24 cellular contexts compared by ENCODE assay signal in genomic region chr2:68217729-68218128, GRCh38. TPM values are rescaled to one million over a fixed set of nuclear protein-coding genes. Genes with fewer than 3 reads are reported as not detected.
DNase-seq lines count a peak whose midpoint lies in the region; ATAC-seq and TF ChIP-seq lines count a peak whose summit lies in the region.
"Had no signal": no experiment of that assay in that cellular context is flagged by ENCODE, and none has a peak within 500 bp of the region (broad histone marks: within the 10 kb centered on the region; RNA-seq: fewer than 3 reads in every experiment).

No MANE protein-coding gene starts in this region.

- H3K27me3 ChIP-seq in CD8-positive, alpha-beta memory T cell (ENCODE audit: insufficient read depth, low read length, poor library complexity, severe bottlenecking): no peaks in the 10 kb centered on the region
- no peaks in the 10 kb centered on the region for H3K27me3 ChIP-seq in PC-9 (ENCODE audit: insufficient read depth, low read depth)
- no peaks in the 10 kb centered on the region for H3K27me3 ChIP-seq in psoas muscle (ENCODE audit: insufficient read depth in 3 of 3, low read length in 2 of 3)
- H3K27me3 ChIP-seq: body of pancreas, neural progenitor cell, right lobe of liver, upper lobe of right lung had no signal

- 31 to 47% (median 46%) methylated on average over 3 of the region's 3 CpGs for WGBS in psoas muscle, 3 donors

- POLR2A ChIA-PET in CD8-positive, alpha-beta memory T cell (lab: Charles Lee): no interaction called here
- POLR2A ChIA-PET in PC-9 (lab: Charles Lee; ENCODE audit: unreplicated experiment): interaction anchor here (0.6 to 0.9 kb wide), 2 partner anchors 61 to 271 kb away, joined by 6 to 8 read pairs; no protein-coding TSS in a partner anchor

- H3K27ac ChIP-seq in CD8-positive, alpha-beta memory T cell (ENCODE audit: low read depth, low read length): no peak overlapping the region
- H3K27ac ChIP-seq in PC-9 (peak overlapping the region; percentile 58), psoas muscle (peak overlapping the region; percentile 30)
- H3K27ac ChIP-seq: body of pancreas, neural progenitor cell, right lobe of liver, RWPE1, upper lobe of right lung had no signal

- no peaks in the 10 kb centered on the region for H3K9me2 ChIP-seq in PC-9 (ENCODE audit: insufficient read depth)

- H3K4me3 ChIP-seq in CD8-positive, alpha-beta memory T cell (ENCODE audit: low read length): no peak overlapping the region
- H3K4me3 ChIP-seq in PC-9: no peak overlapping the region
- peak overlapping the region; percentile 17 for H3K4me3 ChIP-seq in psoas muscle
- H3K4me3 ChIP-seq: body of pancreas, neural progenitor cell, right lobe of liver, upper lobe of right lung had no signal

- intact Hi-C loops in PC-9 (cut with micrococcal nuclease; ENCODE audit: unreplicated experiment): loop anchor here (1.0 kb wide), 1 partner anchor 16 kb away; no protein-coding TSS in a partner anchor
- intact Hi-C loops in psoas muscle (cut with DNase I): no loop called here
- intact Hi-C loops in left colon (cut with DNase I, micrococcal nuclease): no loop called here

- H3K4me3 Mint-ChIP-seq in CD8-positive, alpha-beta memory T cell: peak overlapping the region in 4 of 7 donors; percentile 16 to 52 (median 23)
- H3K4me3 Mint-ChIP-seq: CD14-positive monocyte; neural progenitor cell; stimulated activated memory B cell treated with anti-CD40 and anti-IgM and Interleukin-4, amounts not matched to agents 10 μg/mL and 1 μg/mL and 100 μg/mL, for 72 hours had no signal

- H3K4me1 Mint-ChIP-seq in CD8-positive, alpha-beta memory T cell: peaks cover 81 to 95% (median 92%) of the 10 kb centered on the region in 3 donors
- H3K4me1 Mint-ChIP-seq: neural progenitor cell had no signal

- no peak overlapping the region for H2AFZ ChIP-seq in PC-9
- H2AFZ ChIP-seq: neural progenitor cell had no signal

- no peaks in the 10 kb centered on the region for H3K9me3 ChIP-seq in CD8-positive, alpha-beta memory T cell (ENCODE audit: low read length)
- no peaks in the 10 kb centered on the region for H3K9me3 ChIP-seq in PC-9 (ENCODE audit: insufficient read depth, low read depth)
- no peaks in the 10 kb centered on the region for H3K9me3 ChIP-seq in psoas muscle
- H3K9me3 ChIP-seq: body of pancreas, right lobe of liver, upper lobe of right lung had no signal

- DNase-seq in CD8-positive, alpha-beta memory T cell: no peak
- DNase-seq in PC-9 (no peak), erythroblast (lab: John Stamatoyannopoulos, UW) (peak; percentile 45 to 60), psoas muscle (no peak), NCI-H82 treated with DMSO at 0.1 percent for 48 hours (lab: John Stamatoyannopoulos, UW; ENCODE audit: unreplicated experiment) (no peak), left colon (no peak), Kasumi-1 (lab: John Stamatoyannopoulos, UW) (no peak)
- DNase-seq: activated CD4-positive, alpha-beta T cell treated with anti-CD3 and anti-CD28 coated beads for 1 hour; activated gamma-delta T cell treated with Interleukin-2 at 50 U/mL for 16 hours; activated T-cell treated with anti-CD3 and anti-CD28 coated beads, Interleukin-2, amount 50 U/mL, for 1 hour; body of pancreas; cerebellar nuclear complex; kidney glomerular epithelial cell; NCI-H1092 treated with DMSO at 0.1 percent for 48 hours; NCI-H2029; NCI-H526 treated with DMSO at 0.1 percent for 48 hours; posterior cingulate gyrus; right lobe of liver; stimulated activated CD4-positive, alpha-beta T cell treated with anti-CD3 and anti-CD28 coated beads, Interleukin-4, amount 100 ng/mL, for 4 hours; upper lobe of right lung had no signal

- H3K36me3 ChIP-seq in CD8-positive, alpha-beta memory T cell (ENCODE audit: insufficient read depth, low read length): peaks cover 8% of the 10 kb centered on the region
- H3K36me3 ChIP-seq in PC-9 (ENCODE audit: low read depth) (peaks cover 15% of the 10 kb centered on the region), psoas muscle (ENCODE audit: insufficient read depth in 1 of 2, low read depth in 1 of 2) (no peaks in the 10 kb centered on the region)
- H3K36me3 ChIP-seq: neural progenitor cell had no signal

- ATAC-seq in psoas muscle (no peak), left colon (no peak)
- ATAC-seq: body of pancreas; stimulated activated memory B cell treated with anti-CD40 and anti-IgM and Interleukin-4, amounts not matched to agents 10 μg/mL and 1 μg/mL and 100 μg/mL, for 72 hours; upper lobe of right lung had no signal

- H3K36me3 Mint-ChIP-seq in CD8-positive, alpha-beta memory T cell: peaks cover 0 to 34% (median 2%) of the 10 kb centered on the region in 3 donors

- no peaks in the 10 kb centered on the region for H3K9me3 Mint-ChIP-seq in CD8-positive, alpha-beta memory T cell
- H3K9me3 Mint-ChIP-seq: stimulated activated memory B cell treated with anti-CD40 and anti-IgM and Interleukin-4, amounts not matched to agents 10 μg/mL and 1 μg/mL and 100 μg/mL, for 72 hours had no signal

- H3K27ac Mint-ChIP-seq in CD8-positive, alpha-beta memory T cell: peak overlapping the region in 3 of 8 donors; percentile 34 to 51 (median 48)
- H3K27ac Mint-ChIP-seq: neural progenitor cell; stimulated activated memory B cell treated with anti-CD40 and anti-IgM and Interleukin-4, amounts not matched to agents 10 μg/mL and 1 μg/mL and 100 μg/mL, for 72 hours had no signal

- no TSS peak for BruUV-seq in PC-9 (replicated peaks; lab: Mats Ljungman, UMichigan)

- TF ChIP-seq POLR2A in erythroblast (IDR thresholded peaks at IDR 0.05; ENCODE audit: low read length): no peak

- H3K4me2 ChIP-seq in PC-9: no peak overlapping the region
- H3K4me2 ChIP-seq: neural progenitor cell had no signal

- peaks cover 97% of the 10 kb centered on the region for H3K79me2 ChIP-seq in PC-9 (ENCODE audit: low read depth)

- peaks cover 49% of the 10 kb centered on the region for H3K4me1 ChIP-seq in CD8-positive, alpha-beta memory T cell (ENCODE audit: insufficient read depth, low read length)
- H3K4me1 ChIP-seq in PC-9 (replicated peaks; ENCODE audit: insufficient read depth) (peaks cover 15% of the 10 kb centered on the region), psoas muscle (peaks cover 72% of the 10 kb centered on the region)

- no peaks in the 10 kb centered on the region for H3K27me3 Mint-ChIP-seq in CD8-positive, alpha-beta memory T cell
- H3K27me3 Mint-ChIP-seq: stimulated activated memory B cell treated with anti-CD40 and anti-IgM and Interleukin-4, amounts not matched to agents 10 μg/mL and 1 μg/mL and 100 μg/mL, for 72 hours had no signal

- peaks cover 38% of the 10 kb centered on the region for H4K20me1 ChIP-seq in PC-9 (ENCODE audit: insufficient read depth)

- CTCF ChIA-PET in CD8-positive, alpha-beta memory T cell (lab: Charles Lee): no interaction called here
- CTCF ChIA-PET in PC-9 (lab: Charles Lee): no interaction called here

- TF ChIP-seq CTCF in PC-9 (conservative IDR thresholded peaks at IDR 0.05) (no peak), psoas muscle (IDR thresholded peaks at IDR 0.05) (no peak)

- H3F3A ChIP-seq in PC-9 (ENCODE audit: insufficient read depth, low read depth): peaks cover 6% of the 10 kb centered on the region; the same call in 1 of the 2 replicates

RNA-seq across cellular contexts. Expression of gene PPP3R1, which starts 34.6 kb away (rescaled TPM):
- total RNA-seq in CD8-positive, alpha-beta memory T cell: 10 to 100 TPM; 85.0 to 86.1 TPM
- polyA plus RNA-seq in CD8-positive, alpha-beta memory T cell: 4.2 TPM
- total RNA-seq in PC-9 (2021): 58.8 and 67.5 TPM in 2 replicates
- total RNA-seq in psoas muscle: 10 to 100 TPM; 45.7 to 69.4 (median 52.5) TPM
- polyA plus RNA-seq in psoas muscle: 10 to 100 TPM; 19.2 to 45.6 (median 26.0) TPM
- total RNA-seq in left colon: 10 to 100 TPM; 54.7 to 56.3 TPM

Comparison
In these comparisons a context has a peak if more than half of its experiments do, and no peak if none do; other contexts are left out.
1. DNase-seq: peak in erythroblast (2 of 2); none in CD8-positive, alpha-beta memory T cell (0 of 5), PC-9 (0 of 2), psoas muscle (0 of 2), NCI-H82 treated with DMSO at 0.1 percent for 48 hours (single experiment), left colon (0 of 2) and Kasumi-1 (0 of 2).